Comparison of ENCODE assay signal across 26 cellular contexts in the genomic region with DNA sequence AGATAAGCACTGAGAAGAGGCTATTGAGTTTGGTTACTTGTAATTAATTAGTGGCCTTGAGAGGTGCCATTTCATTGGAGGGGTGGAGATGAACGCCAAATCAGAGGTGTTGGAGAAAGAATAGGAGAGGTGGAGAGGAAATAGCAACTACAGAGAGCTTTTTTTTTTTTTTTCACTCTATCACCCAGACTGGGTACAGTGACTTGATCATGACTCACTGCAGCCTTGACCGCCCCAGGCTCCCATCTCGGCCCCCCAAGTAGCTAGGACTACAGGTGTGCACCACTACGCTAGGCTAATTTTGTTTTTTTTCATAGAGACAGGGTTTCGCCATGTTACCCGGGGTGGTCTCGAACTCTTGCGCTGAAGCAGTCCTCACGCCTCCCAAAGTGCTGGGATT.
"Had no signal": no experiment of that assay in that cellular context is flagged by ENCODE, and none has a peak within 500 bp of the region (broad histone marks: within the 10 kb centered on the region; RNA-seq: fewer than 3 reads in every experiment).

No MANE protein-coding gene starts in this region.

- H3K27me3 Mint-ChIP-seq: progenitor cell of endocrine pancreas had no signal

- H3K27me3 ChIP-seq: gastroesophageal sphincter, sigmoid colon, thyroid gland had no signal

- H3K4me3 Mint-ChIP-seq: memory B cell; natural killer cell; stimulated activated effector memory CD8-positive, alpha-beta T cell treated with anti-CD3 and anti-CD28 coated beads, Interleukin-12 subunit alpha, Interleukin-12 subunit beta, amount 100 ng/mL, for 72 hours had no signal

- ATAC-seq: esophagus mucosa; gastroesophageal sphincter; heart right ventricle; left colon; left ventricle myocardium superior; lower lobe of right lung; natural killer cell; right cardiac atrium; stimulated activated effector memory CD8-positive, alpha-beta T cell treated with anti-CD3 and anti-CD28 coated beads, Interleukin-12 subunit alpha, Interleukin-12 subunit beta, amount 100 ng/mL, for 72 hours had no signal

- H3K27ac ChIP-seq: dorsolateral prefrontal cortex, epithelial cell of prostate, gastroesophageal sphincter, heart right ventricle, lower lobe of right lung, neutrophil, parathyroid adenoma, sigmoid colon, stomach, thyroid gland had no signal

- H3K36me3 Mint-ChIP-seq: memory B cell; natural killer cell; stimulated activated effector memory CD8-positive, alpha-beta T cell treated with anti-CD3 and anti-CD28 coated beads, Interleukin-12 subunit alpha, Interleukin-12 subunit beta, amount 100 ng/mL, for 72 hours had no signal

- H3K4me1 Mint-ChIP-seq: memory B cell; natural killer cell; stimulated activated effector memory CD8-positive, alpha-beta T cell treated with anti-CD3 and anti-CD28 coated beads, Interleukin-12 subunit alpha, Interleukin-12 subunit beta, amount 100 ng/mL, for 72 hours had no signal

- H3K27ac Mint-ChIP-seq: memory B cell; natural killer cell; stimulated activated effector memory CD8-positive, alpha-beta T cell treated with anti-CD3 and anti-CD28 coated beads, Interleukin-12 subunit alpha, Interleukin-12 subunit beta, amount 100 ng/mL, for 72 hours had no signal

- H3K4me1 ChIP-seq: gastroesophageal sphincter, lower lobe of right lung, parathyroid adenoma, stomach had no signal

- DNase-seq: dorsolateral prefrontal cortex; effector CD4-positive, alpha-beta T cell; foreskin fibroblast; glutamatergic neuron; heart right ventricle; hippocampal formation; left colon; left ventricle myocardium superior; lower lobe of right lung; natural killer cell; right cardiac atrium; sigmoid colon; stimulated activated CD4-positive, alpha-beta T cell treated with anti-CD3 and anti-CD28 coated beads, Interleukin-2, amount 100 ng/mL, for 24 hours; stimulated activated CD4-positive, alpha-beta T cell treated with anti-CD3 and anti-CD28 coated beads, Interleukin-4, amount 100 ng/mL, for 24 hours; stimulated activated naive CD4-positive, alpha-beta T cell treated with Interleukin-2 at 50 U/mL for 16 hours; stomach; thyroid gland; trophoblast cell had no signal
